In the genomic region with DNA sequence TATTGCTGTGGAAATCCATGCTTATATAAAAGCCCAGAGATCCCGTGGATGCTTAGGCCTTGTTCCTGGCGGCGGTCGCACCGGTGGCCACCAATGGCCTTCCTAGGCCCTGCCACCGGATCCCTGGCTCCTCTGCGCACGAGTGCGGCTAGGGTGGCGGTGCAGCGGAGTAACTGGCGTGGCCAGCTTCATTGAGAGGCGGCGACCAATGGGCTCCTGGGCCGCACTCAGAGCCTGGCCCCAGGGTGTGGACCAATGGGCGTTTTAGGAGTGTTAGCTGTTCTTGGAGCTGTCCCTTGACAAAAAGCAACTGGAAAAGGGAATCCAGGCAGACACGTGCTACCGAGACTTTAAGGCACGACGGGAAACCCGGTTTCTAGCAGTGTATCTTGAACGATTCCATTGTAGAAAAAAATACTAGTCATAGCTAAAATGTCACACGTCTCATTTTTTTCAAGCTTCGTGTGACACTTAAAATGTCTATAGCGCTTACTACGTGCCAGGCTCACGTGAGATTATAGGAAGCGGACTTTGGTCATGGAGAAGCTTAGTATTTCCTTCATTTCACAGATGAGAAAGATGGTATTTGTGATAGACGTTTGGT, we compare ENCODE assay signal across 8 cellular contexts. TPM values are rescaled to one million over a fixed set of nuclear protein-coding genes. Genes with fewer than 3 reads are reported as not detected.
DNase-seq lines count a peak whose midpoint lies in the region; ATAC-seq and TF ChIP-seq lines count a peak whose summit lies in the region.

No MANE protein-coding gene starts in this region.

- ATAC-seq in CD8-positive, alpha-beta T cell: peak; percentile 18
- peak; percentile 36 for ATAC-seq in GM19463 (IDR thresholded peaks at IDR 0.05; ENCODE audit: unreplicated experiment)
- peak; percentile 61 to 62 for ATAC-seq in activated T-cell treated with anti-CD3 and anti-CD28 coated beads, Interleukin-2, amount 50 U/mL, for 4 hours
- ATAC-seq in esophagus mucosa: peak; percentile 84

- POLR2A ChIA-PET in CD8-positive, alpha-beta T cell (lab: Charles Lee): interaction anchor here (0.5 to 6.3 kb wide), 12 partner anchors 10 to 1493 kb away, joined by 3 to 298 read pairs (median 16); a partner anchor contains a TSS

- peak overlapping the region; percentile 96 for H3K27ac Mint-ChIP-seq in CD8-positive, alpha-beta T cell

- H3K9ac ChIP-seq in HUES48 (ENCODE audit: low read depth, low read length): peak overlapping the region; percentile 97
- peak overlapping the region; percentile 74 to 85 for H3K9ac ChIP-seq in mucosa of rectum (ENCODE audit: low read depth in 1 of 2, low read length in 2 of 2)

- no peaks in the 10 kb centered on the region for H3K27me3 ChIP-seq in CD8-positive, alpha-beta T cell (ENCODE audit: insufficient read depth, low read length)
- H3K27me3 ChIP-seq in HUES48 (ENCODE audit: control insufficient read depth, insufficient read depth, low read length): no peaks in the 10 kb centered on the region
- H3K27me3 ChIP-seq in mucosa of rectum (ENCODE audit: control insufficient read depth in 2 of 2, insufficient read depth in 2 of 2, low read length in 2 of 2): no peaks in the 10 kb centered on the region

- H3K27ac ChIP-seq in CD8-positive, alpha-beta T cell (ENCODE audit: low read depth, low read length): peak overlapping the region; percentile 95
- H3K27ac ChIP-seq in HUES48 (ENCODE audit: low read depth, low read length) (peak overlapping the region; percentile 84), mucosa of rectum (ENCODE audit: low read depth in 2 of 2, low read length in 2 of 2) (peak overlapping the region; percentile 92 to 94)

- peak; percentile 33 to 67 (median 43) for DNase-seq in CD8-positive, alpha-beta T cell
- peak; percentile 92 for DNase-seq in OCI-M1 (lab: John Stamatoyannopoulos, UW)
- peak; percentile 45 for DNase-seq in activated T-cell treated with anti-CD3 and anti-CD28 coated beads, Interleukin-2, amount 50 U/mL, for 4 hours
- peak; percentile 77 for DNase-seq in stimulated activated CD8-positive, alpha-beta memory T cell treated with anti-CD3 and anti-CD28 coated beads, Interleukin-4, amount 100 ng/mL, for 48 hours

- no peaks in the 10 kb centered on the region for H3K9me3 ChIP-seq in CD8-positive, alpha-beta T cell (ENCODE audit: low read length)
- H3K9me3 ChIP-seq in HUES48 (ENCODE audit: control insufficient read depth, insufficient read depth, low read length) (no peaks in the 10 kb centered on the region), mucosa of rectum (ENCODE audit: control insufficient read depth in 2 of 2, low read length in 2 of 2) (no peaks in the 10 kb centered on the region)

- intact Hi-C loops in CD8-positive, alpha-beta T cell (cut with DNase I, micrococcal nuclease): loop anchor here (1.0 to 10.0 kb wide), 8 partner anchors 15 to 1779 kb away; a partner anchor contains a TSS

- peaks cover 43% of the 10 kb centered on the region for H3K4me1 ChIP-seq in CD8-positive, alpha-beta T cell (ENCODE audit: insufficient read depth, low read length)
- H3K4me1 ChIP-seq in HUES48 (ENCODE audit: control insufficient read depth, insufficient read depth, low read length): peaks cover 35% of the 10 kb centered on the region
- peaks cover 33 to 38% of the 10 kb centered on the region in 2 donors for H3K4me1 ChIP-seq in mucosa of rectum (ENCODE audit: control insufficient read depth in 2 of 2, insufficient read depth in 2 of 2, low read length in 2 of 2)

- no peak for TF ChIP-seq CTCF in CD8-positive, alpha-beta T cell (IDR thresholded peaks at IDR 0.05)

- no peaks in the 10 kb centered on the region for H3K9me3 Mint-ChIP-seq in CD8-positive, alpha-beta T cell
- no peaks in the 10 kb centered on the region for H3K9me3 Mint-ChIP-seq in activated T-cell treated with anti-CD3 and anti-CD28 coated beads, Interleukin-2, amount 50 U/mL, for 4 hours

- no peaks in the 10 kb centered on the region for H3K27me3 Mint-ChIP-seq in CD8-positive, alpha-beta T cell (ENCODE audit: low read depth)
- H3K27me3 Mint-ChIP-seq in activated T-cell treated with anti-CD3 and anti-CD28 coated beads, Interleukin-2, amount 50 U/mL, for 4 hours (ENCODE audit: low read depth): no peaks in the 10 kb centered on the region

- peaks cover 14% of the 10 kb centered on the region for H3K36me3 Mint-ChIP-seq in CD8-positive, alpha-beta T cell
- H3K36me3 Mint-ChIP-seq in activated T-cell treated with anti-CD3 and anti-CD28 coated beads, Interleukin-2, amount 50 U/mL, for 4 hours (ENCODE audit: insufficient read depth): peaks cover 13% of the 10 kb centered on the region

- peaks cover 53% of the 10 kb centered on the region for H3K4me1 Mint-ChIP-seq in CD8-positive, alpha-beta T cell (ENCODE audit: low read depth)
- peaks cover 46% of the 10 kb centered on the region for H3K4me1 Mint-ChIP-seq in activated T-cell treated with anti-CD3 and anti-CD28 coated beads, Interleukin-2, amount 50 U/mL, for 4 hours (ENCODE audit: low read depth)

- H3K4me3 ChIP-seq in CD8-positive, alpha-beta T cell (ENCODE audit: low read depth, low read length): peak overlapping the region; percentile 83
- H3K4me3 ChIP-seq in HUES48 (ENCODE audit: low read depth, low read length) (peak overlapping the region; percentile 97), mucosa of rectum (ENCODE audit: low read length in 2 of 2) (peak overlapping the region; percentile 73 to 95)

- H3K4me3 Mint-ChIP-seq in CD8-positive, alpha-beta T cell: peak overlapping the region; percentile 99
- peak overlapping the region; percentile 98 for H3K4me3 Mint-ChIP-seq in activated T-cell treated with anti-CD3 and anti-CD28 coated beads, Interleukin-2, amount 50 U/mL, for 4 hours

- CTCF ChIA-PET in CD8-positive, alpha-beta T cell (lab: Charles Lee): interaction anchor here (5.0 kb wide), 1 partner anchor 195 kb away, joined by 52 read pairs; no protein-coding TSS in a partner anchor

- H3K36me3 ChIP-seq in CD8-positive, alpha-beta T cell (ENCODE audit: insufficient read depth, low read length): no peaks in the 10 kb centered on the region
- H3K36me3 ChIP-seq in HUES48 (ENCODE audit: control insufficient read depth, insufficient read depth, low read length): peaks cover 4% of the 10 kb centered on the region
- no peaks in the 10 kb centered on the region for H3K36me3 ChIP-seq in mucosa of rectum (ENCODE audit: control insufficient read depth in 2 of 2, insufficient read depth in 2 of 2, low read length in 2 of 2)

RNA-seq across cellular contexts. Expression of a gene that starts 1.7 kb away (rescaled TPM):
- total RNA-seq in CD8-positive, alpha-beta T cell: 100 to 1,000 TPM; 161 to 167 TPM
- 100 to 1,000 TPM; 131 to 142 (median 141) TPM for total RNA-seq in activated T-cell treated with anti-CD3 and anti-CD28 coated beads, Interleukin-2, amount 50 U/mL, for 4 hours
- 80.8 TPM for total RNA-seq in esophagus mucosa

Comparison
In these comparisons a context has a peak if more than half of its experiments do, and no peak if none do; other contexts are left out.
1. Peak in every context shown above with its lines: DNase-seq, ATAC-seq, H3K4me3 ChIP-seq and H3K27ac ChIP-seq.
2. ATAC-seq: peak in every context shown above with its lines; median percentile 84 in esophagus mucosa; 62 in activated T-cell treated with anti-CD3 and anti-CD28 coated beads, Interleukin-2, amount 50 U/mL, for 4 hours; 36 in GM19463; 18 in CD8-positive, alpha-beta T cell.